Comparison of ENCODE assay signal across 14 cellular contexts in the genomic region with DNA sequence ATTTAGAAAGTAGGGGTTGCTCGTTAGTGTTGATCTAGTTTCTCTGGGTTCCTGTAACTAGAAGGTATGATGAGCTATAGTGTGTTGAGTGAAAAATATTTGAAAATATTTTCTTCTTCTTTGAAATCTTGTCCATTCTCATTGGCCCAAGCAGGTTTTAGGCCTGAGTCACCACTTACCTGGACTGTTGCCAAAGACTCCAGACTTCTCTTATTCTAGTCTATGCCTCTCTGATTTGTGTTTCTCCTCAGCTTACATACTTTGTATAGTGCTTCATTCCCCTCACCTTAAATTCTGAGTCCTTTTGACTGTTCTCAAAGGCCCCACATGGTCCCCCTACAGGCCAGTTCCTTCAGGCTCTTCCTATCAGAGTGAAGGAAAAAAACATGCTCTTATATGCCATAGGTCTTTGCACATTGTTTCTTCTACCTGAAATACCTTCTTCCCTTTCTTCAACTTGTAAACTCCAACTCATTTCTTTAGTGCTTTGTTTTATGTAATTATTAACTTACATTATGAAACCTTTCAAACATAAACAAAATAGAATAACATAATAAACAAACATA.
A peak's percentile ranks its signal among the peaks of the same experiment; 100 is the strongest.
DNase-seq lines count a peak whose midpoint lies in the region; ATAC-seq, FAIRE-seq and TF ChIP-seq lines count a peak whose summit lies in the region.
"Had no signal": no experiment of that assay in that cellular context is flagged by ENCODE, and none has a peak within 500 bp of the region (broad histone marks: within the 10 kb centered on the region; RNA-seq: fewer than 3 reads in every experiment).

No MANE protein-coding gene starts in this region.

- no peak for TF ChIP-seq CTCF in Calu3 (IDR thresholded peaks at IDR 0.05; ENCODE audit: unreplicated experiment)
- TF ChIP-seq CTCF in Loucy (conservative IDR thresholded peaks at IDR 0.05; ENCODE audit: low read length) = peak; percentile 36; the same call in 1 of the 2 replicates
- no peak for TF ChIP-seq CTCF in bronchial epithelial cell (IDR thresholded peaks at IDR 0.05; ENCODE audit: insufficient read depth, low read length, severe bottlenecking)
- TF ChIP-seq CTCF in mesothelial cell of epicardium (IDR thresholded peaks at IDR 0.05; ENCODE audit: unreplicated experiment) = no peak

- H3K4me3 Mint-ChIP-seq in Calu3 (ENCODE audit: low read depth, unreplicated experiment) (no peak overlapping the region), mesothelial cell of epicardium (no peak overlapping the region)
- H3K4me3 Mint-ChIP-seq: activated naive CD8-positive, alpha-beta T cell treated with anti-CD3 and anti-CD28 coated beads, Interleukin-2, amount 10 ng/mL, durations not matched to agents 7 days and 5 days had no signal

- H3K9me3 Mint-ChIP-seq in Calu3 (ENCODE audit: low read depth, unreplicated experiment) = no peaks in the 10 kb centered on the region
- H3K9me3 Mint-ChIP-seq in mesothelial cell of epicardium = peaks cover 12% of the 10 kb centered on the region
- H3K9me3 Mint-ChIP-seq: activated naive CD8-positive, alpha-beta T cell treated with anti-CD3 and anti-CD28 coated beads, Interleukin-2, amount 10 ng/mL, durations not matched to agents 7 days and 5 days had no signal

- H3K36me3 Mint-ChIP-seq in Calu3 (ENCODE audit: insufficient read depth, unreplicated experiment) (no peaks in the 10 kb centered on the region), mesothelial cell of epicardium (no peaks in the 10 kb centered on the region)
- H3K36me3 Mint-ChIP-seq: activated naive CD8-positive, alpha-beta T cell treated with anti-CD3 and anti-CD28 coated beads, Interleukin-2, amount 10 ng/mL, durations not matched to agents 7 days and 5 days had no signal

- H3K4me1 Mint-ChIP-seq in Calu3 (ENCODE audit: low read depth, unreplicated experiment) (no peaks in the 10 kb centered on the region), mesothelial cell of epicardium (peaks cover 16% of the 10 kb centered on the region)
- H3K4me1 Mint-ChIP-seq: activated naive CD8-positive, alpha-beta T cell treated with anti-CD3 and anti-CD28 coated beads, Interleukin-2, amount 10 ng/mL, durations not matched to agents 7 days and 5 days had no signal

- FAIRE-seq in bronchial epithelial cell (lab: Jason Lieb, UNC) = no peak

- H3K9ac ChIP-seq in Loucy (ENCODE audit: low read depth, low read length, poor library complexity, severe bottlenecking) = no peak overlapping the region

- ATAC-seq in GM21717 (IDR thresholded peaks at IDR 0.05; ENCODE audit: unreplicated experiment) (no peak), HG02763 (IDR thresholded peaks at IDR 0.05; ENCODE audit: unreplicated experiment) (no peak)

- no peaks in the 10 kb centered on the region for H3K9me2 ChIP-seq in Loucy (replicated peaks; ENCODE audit: low read depth, low read length)

- DNase-seq in Calu3 (peak; percentile 34), bronchial epithelial cell (ENCODE audit: low read depth) (peak; percentile 45), myocyte (ENCODE audit: low read depth) (peak; percentile 9), mesothelial cell of epicardium (ENCODE audit: low spot score in 2 of 2, unreplicated experiment in 2 of 2) (no peak)
- DNase-seq in activated CD8-positive, alpha-beta memory T cell treated with anti-CD3 and anti-CD28 coated beads, Interleukin-2, amount 50 U/mL, for 4 hours = no peak
- DNase-seq: activated naive CD8-positive, alpha-beta T cell treated with anti-CD3 and anti-CD28 coated beads, Interleukin-2, amount 10 ng/mL, durations not matched to agents 7 days and 5 days; DMS153; NCI-H69; nucleus accumbens; stimulated activated CD4-positive, alpha-beta T cell treated with anti-CD3 and anti-CD28 coated beads, Interleukin-4, amount 100 ng/mL, for 1 hour; T-helper 1 cell had no signal

- no peaks in the 10 kb centered on the region for H3K9me3 ChIP-seq in Loucy (ENCODE audit: insufficient read depth, low read depth, low read length)

- no peaks in the 10 kb centered on the region for H3K79me2 ChIP-seq in Loucy (ENCODE audit: insufficient read depth, low read length)

- H2AFZ ChIP-seq in Loucy (ENCODE audit: low read length) = no peak overlapping the region

- H3K27me3 Mint-ChIP-seq in Calu3 (ENCODE audit: unreplicated experiment) = no peaks in the 10 kb centered on the region
- H3K27me3 Mint-ChIP-seq in mesothelial cell of epicardium (ENCODE audit: low read depth) = no peaks in the 10 kb centered on the region
- H3K27me3 Mint-ChIP-seq: activated naive CD8-positive, alpha-beta T cell treated with anti-CD3 and anti-CD28 coated beads, Interleukin-2, amount 10 ng/mL, durations not matched to agents 7 days and 5 days had no signal

- H3K27ac Mint-ChIP-seq in Calu3 (ENCODE audit: unreplicated experiment) (no peak overlapping the region), mesothelial cell of epicardium (no peak overlapping the region)
- H3K27ac Mint-ChIP-seq: activated naive CD8-positive, alpha-beta T cell treated with anti-CD3 and anti-CD28 coated beads, Interleukin-2, amount 10 ng/mL, durations not matched to agents 7 days and 5 days had no signal

- H3K4me1 ChIP-seq in Loucy (ENCODE audit: insufficient read depth, low read length, poor library complexity, severe bottlenecking) = no peaks in the 10 kb centered on the region

- no peaks in the 10 kb centered on the region for H4K20me1 ChIP-seq in Loucy (ENCODE audit: insufficient read depth, low read length, poor library complexity, severe bottlenecking)

- no peaks in the 10 kb centered on the region for H3F3A ChIP-seq in Loucy (ENCODE audit: low read depth)

- no peak overlapping the region for H3K4me3 ChIP-seq in Loucy (ENCODE audit: low read length, poor library complexity, severe bottlenecking)
- no peak overlapping the region for H3K4me3 ChIP-seq in bronchial epithelial cell (ENCODE audit: low read depth, low read length)

- H3K4me2 ChIP-seq in Loucy (ENCODE audit: low read depth, low read length, poor library complexity, severe bottlenecking) = no peak overlapping the region

- H3K27me3 ChIP-seq in Loucy (ENCODE audit: insufficient read depth, low read length, poor library complexity, severe bottlenecking) = no peaks in the 10 kb centered on the region
- no peaks in the 10 kb centered on the region for H3K27me3 ChIP-seq in bronchial epithelial cell (ENCODE audit: control insufficient read depth, insufficient read depth, low read length)

- CTCF ChIA-PET in Calu3 (lab: Charles Lee) = no interaction called here

- intact Hi-C loops in Calu3 (cut with micrococcal nuclease; ENCODE audit: unreplicated experiment) = loop anchor here (5.0 kb wide), 1 partner anchor 722 kb away; no protein-coding TSS in a partner anchor

- BruUV-seq in Calu3 (replicated peaks; lab: Mats Ljungman, UMichigan) = no TSS peak

- no peaks in the 10 kb centered on the region for H3K36me3 ChIP-seq in Loucy (ENCODE audit: insufficient read depth, low read length)
- H3K36me3 ChIP-seq in bronchial epithelial cell (ENCODE audit: control insufficient read depth, insufficient read depth, low read length) = no peaks in the 10 kb centered on the region

Comparison
In these comparisons a context has a peak if more than half of its experiments do, and no peak if none do; other contexts are left out.
1. DNase-seq: peak in Calu3 (single experiment), bronchial epithelial cell (single experiment) and myocyte (single experiment); none in mesothelial cell of epicardium (0 of 2) and activated CD8-positive, alpha-beta memory T cell treated with anti-CD3 and anti-CD28 coated beads, Interleukin-2, amount 50 U/mL, for 4 hours (single experiment).